ENCODE assay signal across 1 cellular context in the genomic region with DNA sequence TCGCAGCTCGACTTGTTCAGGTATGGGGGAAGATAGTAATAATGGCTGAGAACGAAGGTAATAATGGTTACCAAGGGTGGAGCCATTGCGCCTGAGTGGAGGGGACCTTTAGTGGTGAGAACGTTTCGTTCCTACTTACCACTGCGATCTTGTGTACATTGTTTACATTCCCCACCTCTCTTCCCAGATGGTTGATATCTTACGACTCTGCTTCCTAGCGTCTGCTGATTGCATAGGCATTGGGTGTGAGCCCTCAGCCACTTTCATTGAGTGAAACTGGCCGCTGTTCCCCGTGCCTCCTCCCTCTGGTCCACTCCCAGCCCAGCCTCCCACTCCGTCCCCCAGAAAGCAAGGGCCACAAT.
A peak's percentile ranks its signal among the peaks of the same experiment; 100 is the strongest.
TF ChIP-seq lines count a peak whose summit lies in the region.

No MANE protein-coding gene starts in this region.

TF ChIP-seq in K562, 482 proteins besides CTCF, POLR2A, EP300 and RAD21 (continued from another document):
- TF ChIP-seq CUX1 (CRISPR knock-in tag; IDR thresholded peaks at IDR 0.05) (no peak), XRCC4 (IDR thresholded peaks at IDR 0.05; ENCODE audit: extremely low read depth, insufficient read depth, insufficient read length) (no peak), NFRKB (IDR thresholded peaks at IDR 0.05; ENCODE audit: low read depth) (peak; percentile 45; the same call in 1 of the 2 replicates), MBD2 (IDR thresholded peaks at IDR 0.05; ENCODE audit: borderline replicate concordance, low read depth) (0 out of 2 replicates have a peak, but pooled peaks have one; percentile 1), ZNF354B (CRISPR knock-in tag; IDR thresholded peaks at IDR 0.05) (no peak), ZBTB12 (CRISPR knock-in tag; IDR thresholded peaks at IDR 0.05) (no peak), FOXK2 (conservative IDR thresholded peaks at IDR 0.05 in 1 of 2, IDR thresholded peaks at IDR 0.05 in 1 of 2; ENCODE audit: low read depth in 2 of 2) (peak; percentile 20 to 61; a peak in 2 of 4 replicates), SIRT6 (IDR thresholded peaks at IDR 0.05; ENCODE audit: low read depth, low read length) (no peak), TEAD2 (tag; IDR thresholded peaks at IDR 0.05) (no peak), PHF20 (IDR thresholded peaks at IDR 0.05; ENCODE audit: partially characterized antibody) (peak; percentile 8), FOXA3 (CRISPR knock-in tag; conservative IDR thresholded peaks at IDR 0.05 in 1 of 2, IDR thresholded peaks at IDR 0.05 in 1 of 2) (peak; percentile 61 to 80; a peak in 3 of 4 replicates), RBM34 (IDR thresholded peaks at IDR 0.05; ENCODE audit: borderline replicate concordance, insufficient read depth, low read length) (no peak), THRAP3 (IDR thresholded peaks at IDR 0.05; ENCODE audit: borderline replicate concordance) (no peak), ZNF77 (CRISPR knock-in tag; IDR thresholded peaks at IDR 0.05) (no peak), ZNF609 (CRISPR knock-in tag; IDR thresholded peaks at IDR 0.05; ENCODE audit: borderline replicate concordance) (no peak), PRPF4 (IDR thresholded peaks at IDR 0.05; ENCODE audit: insufficient read depth, low read depth, low read length, poor library complexity, severe bottlenecking) (no peak), MCM7 (IDR thresholded peaks at IDR 0.05) (no peak), SP1 (CRISPR knock-in tag; IDR thresholded peaks at IDR 0.05) (peak; percentile 11; the same call in 1 of the 2 replicates), TCF7L2 (IDR thresholded peaks at IDR 0.05; ENCODE audit: low read depth, low read length) (no peak)
- TF ChIP-seq, protein P1, sequence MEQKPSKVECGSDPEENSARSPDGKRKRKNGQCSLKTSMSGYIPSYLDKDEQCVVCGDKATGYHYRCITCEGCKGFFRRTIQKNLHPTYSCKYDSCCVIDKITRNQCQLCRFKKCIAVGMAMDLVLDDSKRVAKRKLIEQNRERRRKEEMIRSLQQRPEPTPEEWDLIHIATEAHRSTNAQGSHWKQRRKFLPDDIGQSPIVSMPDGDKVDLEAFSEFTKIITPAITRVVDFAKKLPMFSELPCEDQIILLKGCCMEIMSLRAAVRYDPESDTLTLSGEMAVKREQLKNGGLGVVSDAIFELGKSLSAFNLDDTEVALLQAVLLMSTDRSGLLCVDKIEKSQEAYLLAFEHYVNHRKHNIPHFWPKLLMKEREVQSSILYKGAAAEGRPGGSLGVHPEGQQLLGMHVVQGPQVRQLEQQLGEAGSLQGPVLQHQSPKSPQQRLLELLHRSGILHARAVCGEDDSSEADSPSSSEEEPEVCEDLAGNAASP (IDR thresholded peaks at IDR 0.05) = no peak
- TF ChIP-seq, protein P2, sequence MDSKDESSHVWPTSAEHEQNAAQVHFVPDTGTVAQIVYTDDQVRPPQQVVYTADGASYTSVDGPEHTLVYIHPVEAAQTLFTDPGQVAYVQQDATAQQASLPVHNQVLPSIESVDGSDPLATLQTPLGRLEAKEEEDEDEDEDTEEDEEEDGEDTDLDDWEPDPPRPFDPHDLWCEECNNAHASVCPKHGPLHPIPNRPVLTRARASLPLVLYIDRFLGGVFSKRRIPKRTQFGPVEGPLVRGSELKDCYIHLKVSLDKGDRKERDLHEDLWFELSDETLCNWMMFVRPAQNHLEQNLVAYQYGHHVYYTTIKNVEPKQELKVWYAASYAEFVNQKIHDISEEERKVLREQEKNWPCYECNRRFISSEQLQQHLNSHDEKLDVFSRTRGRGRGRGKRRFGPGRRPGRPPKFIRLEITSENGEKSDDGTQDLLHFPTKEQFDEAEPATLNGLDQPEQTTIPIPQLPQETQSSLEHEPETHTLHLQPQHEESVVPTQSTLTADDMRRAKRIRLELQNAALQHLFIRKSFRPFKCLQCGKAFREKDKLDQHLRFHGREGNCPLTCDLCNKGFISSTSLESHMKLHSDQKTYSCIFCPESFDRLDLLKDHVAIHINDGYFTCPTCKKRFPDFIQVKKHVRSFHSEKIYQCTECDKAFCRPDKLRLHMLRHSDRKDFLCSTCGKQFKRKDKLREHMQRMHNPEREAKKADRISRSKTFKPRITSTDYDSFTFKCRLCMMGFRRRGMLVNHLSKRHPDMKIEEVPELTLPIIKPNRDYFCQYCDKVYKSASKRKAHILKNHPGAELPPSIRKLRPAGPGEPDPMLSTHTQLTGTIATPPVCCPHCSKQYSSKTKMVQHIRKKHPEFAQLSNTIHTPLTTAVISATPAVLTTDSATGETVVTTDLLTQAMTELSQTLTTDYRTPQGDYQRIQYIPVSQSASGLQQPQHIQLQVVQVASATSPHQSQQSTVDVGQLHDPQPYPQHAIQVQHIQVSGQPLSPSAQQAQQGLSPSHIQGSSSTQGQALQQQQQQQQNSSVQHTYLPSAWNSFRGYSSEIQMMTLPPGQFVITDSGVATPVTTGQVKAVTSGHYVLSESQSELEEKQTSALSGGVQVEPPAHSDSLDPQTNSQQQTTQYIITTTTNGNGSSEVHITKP (IDR thresholded peaks at IDR 0.05; ENCODE audit: partially characterized antibody) = peak; percentile 83
TF ChIP-seq in K562: peak in this region for 7.
